15 cellular contexts compared by ENCODE assay signal in genomic region chr5:73540192-73540591, GRCh38. TPM values are rescaled to one million over a fixed set of nuclear protein-coding genes. Genes with fewer than 3 reads are reported as not detected.
DNase-seq lines count a peak whose midpoint lies in the region; ATAC-seq, FAIRE-seq and TF ChIP-seq lines count a peak whose summit lies in the region.
"Had no signal": no experiment of that assay in that cellular context is flagged by ENCODE, and none has a peak within 500 bp of the region (broad histone marks: within the 10 kb centered on the region; RNA-seq: fewer than 3 reads in every experiment).

No MANE protein-coding gene starts in this region.

- in situ Hi-C loops in HepG2 (cut with HindIII; ENCODE audit: extremely low pct_ligation_motif_present, low pct_unique_long_range_greater_than_20kb), result no loop called here

- ATAC-seq in HepG2 (no peak), right lobe of liver (no peak), SK-N-SH treated with all-trans-retinoic acid at 6 μM for 48 hours (peak; percentile 76), HG03520 (IDR thresholded peaks at IDR 0.05; ENCODE audit: unreplicated experiment) (no peak), GM21723 (IDR thresholded peaks at IDR 0.05; ENCODE audit: unreplicated experiment) (no peak)
- ATAC-seq: HCT116; stimulated activated memory B cell treated with anti-CD40 and anti-IgM and Interleukin-4, amounts not matched to agents 10 μg/mL and 1 μg/mL and 100 μg/mL, for 72 hours had no signal

- no peak overlapping the region for H3K4me2 ChIP-seq in HepG2 (ENCODE audit: low read depth, low read length)

- H3K79me2 ChIP-seq in HepG2 (ENCODE audit: insufficient read depth, low read length), result no peaks in the 10 kb centered on the region

- WGBS in HepG2 (ENCODE audit: low lambda C conversion rate), result 89% methylated on average over 3 of the region's 3 CpGs
- WGBS in right lobe of liver (ENCODE audit: insufficient coverage, low coverage, low lambda C conversion rate, missing lambda C conversion rate), result 36% methylated on average over 3 of the region's 3 CpGs
- 32% methylated on average over 3 of the region's 3 CpGs for WGBS in suprapubic skin

- H3K9me3 ChIP-seq in HepG2 (ENCODE audit: low read length) (peaks cover 4% of the 10 kb centered on the region), right lobe of liver (no peaks in the 10 kb centered on the region), suprapubic skin (no peaks in the 10 kb centered on the region)

- TF ChIP-seq CTCF in HepG2 (CRISPR knock-in tag; IDR thresholded peaks at IDR 0.05), result no peak
- TF ChIP-seq CTCF in right lobe of liver (IDR thresholded peaks at IDR 0.05), result no peak
- no peak for TF ChIP-seq CTCF in suprapubic skin (IDR thresholded peaks at IDR 0.05)

- TF ChIP-seq RAD21 in HepG2 (CRISPR knock-in tag; IDR thresholded peaks at IDR 0.05), result no peak

- CTCF ChIA-PET in HepG2 (lab: Yijun Ruan, JAX; ENCODE audit: low intra/inter-chr PET ratio, low total read pairs), result no interaction called here

- TF ChIP-seq POLR2A in HepG2 (IDR thresholded peaks at IDR 0.05; ENCODE audit: insufficient read depth in 1 of 2, low read depth in 2 of 2, low read length in 2 of 2) (no peak), right lobe of liver (IDR thresholded peaks at IDR 0.05) (no peak), suprapubic skin (IDR thresholded peaks at IDR 0.05) (no peak), GM12892 (IDR thresholded peaks at IDR 0.05; ENCODE audit: low read depth, low read length) (no peak)

- H2AFZ ChIP-seq in HepG2 (ENCODE audit: low read length), result no peak overlapping the region

- H3K27ac ChIP-seq in HepG2 (ENCODE audit: extremely low read length, insufficient read depth, low read length), result no peak overlapping the region
- no peak overlapping the region for H3K27ac ChIP-seq in right lobe of liver
- no peak overlapping the region for H3K27ac ChIP-seq in suprapubic skin

- peaks cover 67% of the 10 kb centered on the region for H3K4me1 ChIP-seq in HepG2 (ENCODE audit: insufficient read depth, low read length)
- H3K4me1 ChIP-seq in right lobe of liver, result no peaks in the 10 kb centered on the region
- peaks cover 9% of the 10 kb centered on the region for H3K4me1 ChIP-seq in suprapubic skin

- no peaks in the 10 kb centered on the region for H3K27me3 ChIP-seq in HepG2 (ENCODE audit: control insufficient read depth in 1 of 2, insufficient read depth in 2 of 2, low read length in 2 of 2)
- H3K27me3 ChIP-seq in right lobe of liver, result no peaks in the 10 kb centered on the region
- H3K27me3 ChIP-seq in suprapubic skin, result no peaks in the 10 kb centered on the region

- DNase-seq in HepG2 (ENCODE audit: low spot score), result peak; percentile 50
- DNase-seq in right lobe of liver, result no peak
- peak; percentile 21 for DNase-seq in fibroblast of peridontal ligament (ENCODE audit: extremely low read depth)
- DNase-seq in suprapubic skin (ENCODE audit: low spot score in 2 of 2), result no peak
- DNase-seq in GM12892 (ENCODE audit: insufficient read length), result no peak
- DNase-seq: AML-193, amniotic stem cell, T-helper 2 cell had no signal

- H3K36me3 ChIP-seq in HepG2 (replicated peaks in 1 of 2; ENCODE audit: control insufficient read depth in 1 of 2, insufficient read depth in 2 of 2, low read length in 2 of 2), result no peaks in the 10 kb centered on the region
- no peaks in the 10 kb centered on the region for H3K36me3 ChIP-seq in right lobe of liver
- H3K36me3 ChIP-seq in suprapubic skin, result no peaks in the 10 kb centered on the region

- TF ChIP-seq EP300 in HepG2 (IDR thresholded peaks at IDR 0.05; ENCODE audit: low read depth in 2 of 2, low read length in 2 of 2) (no peak), HepG2 (CRISPR knock-in tag; IDR thresholded peaks at IDR 0.05; ENCODE audit: borderline replicate concordance) (no peak), suprapubic skin (IDR thresholded peaks at IDR 0.05) (no peak)

- no TSS peak for BruUV-seq in HepG2 (replicated peaks; lab: Mats Ljungman, UMichigan)

- H3K9ac ChIP-seq in HepG2 (ENCODE audit: insufficient read depth, low read depth, low read length), result no peak overlapping the region

- POLR2A ChIA-PET in HepG2 (lab: Yijun Ruan, JAX), result interaction anchor here (1.8 kb wide), 1 partner anchor 33 kb away, joined by 4 read pairs; no protein-coding TSS in a partner anchor

- H4K20me1 ChIP-seq in HepG2 (ENCODE audit: insufficient read depth, low read length), result no peaks in the 10 kb centered on the region

- intact Hi-C loops in HepG2 (cut with micrococcal nuclease; ENCODE audit: unreplicated experiment) (loop anchor here (5.0 kb wide), 1 partner anchor 43 kb away; the partner anchor contains the start of gene BTF3), right lobe of liver (cut with DNase I) (no loop called here)

- no peak overlapping the region for H3K4me3 ChIP-seq in HepG2 (replicated peaks in 1 of 3; ENCODE audit: insufficient read depth in 1 of 3, low read depth in 2 of 3, low read length in 3 of 3)
- H3K4me3 ChIP-seq in right lobe of liver, result no peak overlapping the region
- H3K4me3 ChIP-seq in suprapubic skin, result no peak overlapping the region

- FAIRE-seq in HepG2 (lab: Jason Lieb, UNC) (no peak), GM12892 (lab: Jason Lieb, UNC) (no peak)
- FAIRE-seq: endometrium, islet of Langerhans had no signal

RNA-seq across cellular contexts. Expression of gene ANKRA2, which starts 25.2 kb away (rescaled TPM):
- total RNA-seq in HepG2 (2016; rRNA removed; fragmentation: Illumina TruSeq; extraction: Trizol) (20.4 and 23.6 TPM in 2 replicates), right lobe of liver (10 to 100 TPM in 1 of 6 experiments, 1 to 10 TPM in 5; 7.4 to 12.2 (median 9.0) TPM), suprapubic skin (10 to 100 TPM; 18.8 to 57.9 (median 20.9) TPM)
- total RNA-seq in HepG2 (2016; cell fraction: cytosol; rRNA removed; fragmentation: Illumina TruSeq; extraction: Trizol; ENCODE audit: low read depth), result 3.9 and 5.1 TPM in 2 replicates
- total RNA-seq in HepG2 (2016; cell fraction: insoluble cytoplasmic fraction; rRNA removed; fragmentation: Illumina TruSeq; extraction: Trizol), result 23.6 TPM in 2 replicates
- total RNA-seq in HepG2 (2016; cell fraction: membrane; rRNA removed; fragmentation: Illumina TruSeq; extraction: Trizol), result 11.2 and 13.3 TPM in 2 replicates
- total RNA-seq in HepG2 (2016; cell fraction: nucleus; rRNA removed; fragmentation: Illumina TruSeq; extraction: Trizol), result 35.7 and 36.1 TPM in 2 replicates
- 29.4 and 33.6 TPM in 2 replicates for polyA plus RNA-seq in HepG2 (2011; rRNA removed)
- 10.6 and 13.7 TPM in 2 replicates for polyA plus RNA-seq in HepG2 (2011; cell fraction: cytosol; rRNA removed)
- 41.0 and 45.4 TPM in 2 replicates for polyA plus RNA-seq in HepG2 (2011; cell fraction: nucleus; rRNA removed)
- 25.6 and 31.0 TPM in 2 replicates for polyA plus RNA-seq in HepG2 (2012)
- 1.8 and 2.9 TPM in 2 replicates for polyA plus RNA-seq in HepG2 (2016; cell fraction: cytosol; fragmentation: Illumina TruSeq; extraction: Trizol; ENCODE audit: low read depth)
- polyA plus RNA-seq in HepG2 (2016; cell fraction: insoluble cytoplasmic fraction; fragmentation: Illumina TruSeq; extraction: Trizol; ENCODE audit: low read depth), result 19.0 and 20.5 TPM in 2 replicates
- polyA plus RNA-seq in HepG2 (2016; cell fraction: membrane; fragmentation: Illumina TruSeq; extraction: Trizol; ENCODE audit: low read depth), result 5.4 and 6.3 TPM in 2 replicates
- polyA plus RNA-seq in HepG2 (2016; cell fraction: nucleus; fragmentation: Illumina TruSeq; extraction: Trizol; ENCODE audit: insufficient read depth, low read depth), result 42.7 and 49.0 TPM in 2 replicates
- 1.5 and 8.7 TPM in 2 replicates for polyA minus RNA-seq in HepG2 (2011; rRNA and poly(A)+ RNA removed; ENCODE audit: low replicate concordance)
- polyA minus RNA-seq in HepG2 (2011; cell fraction: cytosol; rRNA and poly(A)+ RNA removed), result 11.2 and 12.4 TPM in 2 replicates
- polyA minus RNA-seq in HepG2 (2011; cell fraction: nucleus; rRNA and poly(A)+ RNA removed), result 61.2 and 67.1 TPM in 2 replicates
- polyA plus RNA-seq in GM12892 (2012; ENCODE audit: missing spikeins), result 25.5 TPM

RNA-seq across cellular contexts. Expression of gene UTP15, which starts 25.4 kb away (rescaled TPM):
- 35.8 and 45.2 TPM in 2 replicates for total RNA-seq in HepG2 (2016; rRNA removed; fragmentation: Illumina TruSeq; extraction: Trizol)
- total RNA-seq in HepG2 (2016; cell fraction: cytosol; rRNA removed; fragmentation: Illumina TruSeq; extraction: Trizol; ENCODE audit: low read depth), result 9.3 and 9.4 TPM in 2 replicates
- 33.6 and 44.5 TPM in 2 replicates for total RNA-seq in HepG2 (2016; cell fraction: insoluble cytoplasmic fraction; rRNA removed; fragmentation: Illumina TruSeq; extraction: Trizol)
- total RNA-seq in HepG2 (2016; cell fraction: membrane; rRNA removed; fragmentation: Illumina TruSeq; extraction: Trizol), result 14.1 and 14.4 TPM in 2 replicates
- total RNA-seq in HepG2 (2016; cell fraction: nucleus; rRNA removed; fragmentation: Illumina TruSeq; extraction: Trizol), result 58.1 and 62.5 TPM in 2 replicates
- polyA plus RNA-seq in HepG2 (2011; rRNA removed), result 6.6 and 7.3 TPM in 2 replicates
- 4.4 and 6.0 TPM in 2 replicates for polyA plus RNA-seq in HepG2 (2011; cell fraction: cytosol; rRNA removed)
- polyA plus RNA-seq in HepG2 (2011; cell fraction: nucleus; rRNA removed), result 19.6 and 25.1 TPM in 2 replicates
- 9.0 and 10.2 TPM in 2 replicates for polyA plus RNA-seq in HepG2 (2012)
- polyA plus RNA-seq in HepG2 (2016; cell fraction: cytosol; fragmentation: Illumina TruSeq; extraction: Trizol; ENCODE audit: low read depth), result 1.3 and 1.7 TPM in 2 replicates
- 27.4 and 29.0 TPM in 2 replicates for polyA plus RNA-seq in HepG2 (2016; cell fraction: insoluble cytoplasmic fraction; fragmentation: Illumina TruSeq; extraction: Trizol; ENCODE audit: low read depth)
- polyA plus RNA-seq in HepG2 (2016; cell fraction: membrane; fragmentation: Illumina TruSeq; extraction: Trizol; ENCODE audit: low read depth), result 3.1 and 4.2 TPM in 2 replicates
- polyA plus RNA-seq in HepG2 (2016; cell fraction: nucleus; fragmentation: Illumina TruSeq; extraction: Trizol; ENCODE audit: insufficient read depth, low read depth), result 37.7 and 39.2 TPM in 2 replicates
- polyA minus RNA-seq in HepG2 (2011; rRNA and poly(A)+ RNA removed; ENCODE audit: low replicate concordance), result 18.6 and 39.5 TPM in 2 replicates
- 7.6 and 9.8 TPM in 2 replicates for polyA minus RNA-seq in HepG2 (2011; cell fraction: cytosol; rRNA and poly(A)+ RNA removed)
- 85.7 and 89.2 TPM in 2 replicates for polyA minus RNA-seq in HepG2 (2011; cell fraction: nucleus; rRNA and poly(A)+ RNA removed)
- 10 to 100 TPM in 3 of 6 experiments, 1 to 10 TPM in 3; 6.0 to 16.5 (median 10.6) TPM for total RNA-seq in right lobe of liver
- total RNA-seq in suprapubic skin, result 10 to 100 TPM; 31.4 to 67.8 (median 47.8) TPM
- polyA plus RNA-seq in GM12892 (2012; ENCODE audit: missing spikeins), result 17.1 TPM

RNA-seq across cellular contexts. Expression of gene BTF3, which starts 42.0 kb away (rescaled TPM):
- total RNA-seq in HepG2 (2016; rRNA removed; fragmentation: Illumina TruSeq; extraction: Trizol), result 698 and 836 TPM in 2 replicates
- total RNA-seq in HepG2 (2016; cell fraction: cytosol; rRNA removed; fragmentation: Illumina TruSeq; extraction: Trizol; ENCODE audit: low read depth), result 507 and 559 TPM in 2 replicates
- total RNA-seq in HepG2 (2016; cell fraction: insoluble cytoplasmic fraction; rRNA removed; fragmentation: Illumina TruSeq; extraction: Trizol), result 679 and 821 TPM in 2 replicates
- 771 and 850 TPM in 2 replicates for total RNA-seq in HepG2 (2016; cell fraction: membrane; rRNA removed; fragmentation: Illumina TruSeq; extraction: Trizol)
- total RNA-seq in HepG2 (2016; cell fraction: nucleus; rRNA removed; fragmentation: Illumina TruSeq; extraction: Trizol), result 289 and 303 TPM in 2 replicates
- polyA plus RNA-seq in HepG2 (2011; rRNA removed), result 471 and 557 TPM in 2 replicates
- polyA plus RNA-seq in HepG2 (2011; cell fraction: cytosol; rRNA removed), result 298 and 449 TPM in 2 replicates
- 96.1 and 122 TPM in 2 replicates for polyA plus RNA-seq in HepG2 (2011; cell fraction: nucleus; rRNA removed)
- 940 and 1,043 TPM in 2 replicates for polyA plus RNA-seq in HepG2 (2012)
- 922 and 1,006 TPM in 2 replicates for polyA plus RNA-seq in HepG2 (2016; cell fraction: cytosol; fragmentation: Illumina TruSeq; extraction: Trizol; ENCODE audit: low read depth)
- polyA plus RNA-seq in HepG2 (2016; cell fraction: insoluble cytoplasmic fraction; fragmentation: Illumina TruSeq; extraction: Trizol; ENCODE audit: low read depth), result 1,304 and 1,359 TPM in 2 replicates
- 1,256 and 1,375 TPM in 2 replicates for polyA plus RNA-seq in HepG2 (2016; cell fraction: membrane; fragmentation: Illumina TruSeq; extraction: Trizol; ENCODE audit: low read depth)
- 596 and 617 TPM in 2 replicates for polyA plus RNA-seq in HepG2 (2016; cell fraction: nucleus; fragmentation: Illumina TruSeq; extraction: Trizol; ENCODE audit: insufficient read depth, low read depth)
- 152 and 382 TPM in 2 replicates for polyA minus RNA-seq in HepG2 (2011; rRNA and poly(A)+ RNA removed; ENCODE audit: low replicate concordance)
- 285 and 287 TPM in 2 replicates for polyA minus RNA-seq in HepG2 (2011; cell fraction: cytosol; rRNA and poly(A)+ RNA removed)
- 113 and 151 TPM in 2 replicates for polyA minus RNA-seq in HepG2 (2011; cell fraction: nucleus; rRNA and poly(A)+ RNA removed)
- total RNA-seq in right lobe of liver, result 100 to 1,000 TPM; 157 to 250 (median 198) TPM
- 100 to 1,000 TPM; 473 to 851 (median 620) TPM for total RNA-seq in suprapubic skin
- polyA plus RNA-seq in GM12892 (2012; ENCODE audit: missing spikeins), result 1,189 TPM

Comparison
In these comparisons a context has a peak if more than half of its experiments do, and no peak if none do; other contexts are left out.
1. DNase-seq: peak in HepG2 (single experiment) and fibroblast of peridontal ligament (single experiment); none in right lobe of liver (0 of 3), suprapubic skin (0 of 2) and GM12892 (single experiment).